ENCODE assay signal across 2 cellular contexts in genomic region chr7:20217193-20217948, GRCh38.
TF ChIP-seq lines count a peak whose summit lies in the region.

TSS of gene MACC1 (minus strand) at chr7:20217384. CDS start at chr7:20161862, 55,522 bp downstream.

TF ChIP-seq in H1, 55 proteins besides CTCF, POLR2A, EP300 and RAD21:
- TF ChIP-seq PHF8 (conservative IDR thresholded peaks at IDR 0.05; ENCODE audit: low read depth, low read length) (peak; percentile 37; the same call in 1 of the 2 replicates), JUN (IDR thresholded peaks at IDR 0.05; ENCODE audit: low read depth, low read length) (peak; percentile 35; the same call in 1 of the 2 replicates), FOSL1 (IDR thresholded peaks at IDR 0.05; ENCODE audit: insufficient read depth, low read depth, low read length) (no peak), RBBP5 (IDR thresholded peaks at IDR 0.05; ENCODE audit: borderline replicate concordance, low read depth, low read length) (peak; percentile 71; the same call in 1 of the 2 replicates), GABPA (IDR thresholded peaks at IDR 0.05; ENCODE audit: borderline replicate concordance, insufficient read depth, low read length) (no peak), ASH2L (IDR thresholded peaks at IDR 0.05; ENCODE audit: low read length) (peak; percentile 93), ATF3 (IDR thresholded peaks at IDR 0.05; ENCODE audit: insufficient read depth, low read depth, low read length) (peak; percentile 62; the same call in 1 of the 2 replicates), EGR1 (IDR thresholded peaks at IDR 0.05; ENCODE audit: borderline replicate concordance, low read depth, low read length) (no peak), TAF1 (IDR thresholded peaks at IDR 0.05; ENCODE audit: low read depth, low read length) (peak; percentile 71), MAX (IDR thresholded peaks at IDR 0.05) (peak; percentile 61), KDM1A (IDR thresholded peaks at IDR 0.05; ENCODE audit: borderline replicate concordance, low read length) (no peak), TCF12 (IDR thresholded peaks at IDR 0.05; ENCODE audit: low read depth, low read length) (peak; percentile 75; the same call in 1 of the 2 replicates), SP4 (IDR thresholded peaks at IDR 0.05; ENCODE audit: low read length) (peak; percentile 84; the same call in 1 of the 2 replicates), YY1 (IDR thresholded peaks at IDR 0.05; ENCODE audit: low read depth, low read length) (no peak), TBP (IDR thresholded peaks at IDR 0.05; ENCODE audit: low read depth, low read length) (peak; percentile 76), JUND (IDR thresholded peaks at IDR 0.05; ENCODE audit: low read length) (peak; percentile 78; the same call in 1 of the 2 replicates), ATF2 (IDR thresholded peaks at IDR 0.05; ENCODE audit: low read length) (0 out of 2 replicates have a peak, but pooled peaks have one; percentile 41), POLR2AphosphoS5 (IDR thresholded peaks at IDR 0.05; ENCODE audit: low read depth, low read length) (peak; percentile 40), CREB1 (IDR thresholded peaks at IDR 0.05) (0 out of 2 replicates have a peak, but pooled peaks have one; percentile 38), SIX5 (IDR thresholded peaks at IDR 0.05; ENCODE audit: low read depth, low read length) (peak; percentile 96), POU5F1 (IDR thresholded peaks at IDR 0.05; ENCODE audit: low read depth, low read length) (0 out of 2 replicates have a peak, but pooled peaks have one; percentile 2), SP1 (IDR thresholded peaks at IDR 0.05; ENCODE audit: low read depth, low read length) (peak; percentile 54; the same call in 1 of the 2 replicates), CBX5 (IDR thresholded peaks at IDR 0.05; ENCODE audit: low read depth, low read length) (no peak)
TF ChIP-seq in H1: peak in this region for 17.

TF ChIP-seq in HEK293T, 16 proteins besides CTCF, POLR2A, EP300 and RAD21:
- TF ChIP-seq ELF4 (IDR thresholded peaks at IDR 0.05) (no peak), ZNF384 (IDR thresholded peaks at IDR 0.05) (no peak), LEF1 (IDR thresholded peaks at IDR 0.05; ENCODE audit: borderline replicate concordance) (no peak), TARDBP (IDR thresholded peaks at IDR 0.05) (no peak), FOXK2 (IDR thresholded peaks at IDR 0.05) (no peak), PKNOX1 (IDR thresholded peaks at IDR 0.05) (no peak), BHLHE40 (IDR thresholded peaks at IDR 0.05; ENCODE audit: borderline replicate concordance) (no peak), HDGF (IDR thresholded peaks at IDR 0.05; ENCODE audit: borderline replicate concordance) (no peak), SUZ12 (IDR thresholded peaks at IDR 0.05) (no peak), FOXA1 (IDR thresholded peaks at IDR 0.05) (no peak), SP1 (IDR thresholded peaks at IDR 0.05) (no peak), FOXM1 (IDR thresholded peaks at IDR 0.05; ENCODE audit: borderline replicate concordance) (no peak), ARNT (IDR thresholded peaks at IDR 0.05) (no peak)
